14 cellular contexts compared by ENCODE assay signal in the genomic region with DNA sequence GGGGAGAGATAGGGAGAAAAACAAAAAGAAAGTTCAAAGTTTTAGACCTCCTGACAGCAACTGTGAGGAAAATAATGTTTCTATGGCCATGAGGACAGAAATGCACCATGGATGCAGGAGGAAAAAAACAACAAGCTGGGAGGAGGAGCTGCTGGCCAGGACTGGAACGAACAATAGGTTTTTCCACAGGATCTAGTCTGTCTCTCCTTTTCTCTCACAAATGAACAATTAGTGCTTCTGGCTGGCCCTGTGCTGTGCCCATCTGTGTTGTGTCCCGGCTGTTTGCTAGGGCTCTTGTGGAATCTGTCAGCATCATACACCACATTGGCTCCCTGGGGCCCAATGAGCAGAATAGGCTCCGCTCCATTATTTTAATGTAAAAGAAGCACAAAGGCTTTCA. TPM values are rescaled to one million over a fixed set of nuclear protein-coding genes. Genes with fewer than 3 reads are reported as not detected.
DNase-seq lines count a peak whose midpoint lies in the region; ATAC-seq and TF ChIP-seq lines count a peak whose summit lies in the region.
"Had no signal": no experiment of that assay in that cellular context is flagged by ENCODE, and none has a peak within 500 bp of the region (broad histone marks: within the 10 kb centered on the region; RNA-seq: fewer than 3 reads in every experiment).

No MANE protein-coding gene starts in this region.

- H3K4me1 ChIP-seq in esophagus muscularis mucosa (peaks cover 5 to 25% (median 23%) of the 10 kb centered on the region in 4 donors), uterus (no peaks in the 10 kb centered on the region)

- peaks cover 56% of the 10 kb centered on the region for H3K36me3 Mint-ChIP-seq in activated CD4-positive, alpha-beta T cell treated with anti-CD3 and anti-CD28 coated beads, Interleukin-2, amount 10 ng/mL, durations not matched to agents 24 days and 14 days (ENCODE audit: low read depth)

- no peak for DNase-seq in activated CD4-positive, alpha-beta T cell treated with anti-CD3 and anti-CD28 coated beads, Interleukin-2, amount 10 ng/mL, durations not matched to agents 24 days and 14 days
- no peak for DNase-seq in activated CD4-positive, alpha-beta T cell treated with anti-CD3 and anti-CD28 coated beads, Interleukin-2, amount 50 U/mL, for 1 hour
- DNase-seq in esophagus muscularis mucosa (ENCODE audit: extremely low spot score) = no peak
- peak; percentile 41 for DNase-seq in myocyte (ENCODE audit: low read depth)
- peak in 1 of 2 donors; percentile 37 for DNase-seq in uterus
- DNase-seq in SK-N-DZ (ENCODE audit: low spot score) = no peak
- DNase-seq in SW480 (ENCODE audit: low spot score) = no peak
- DNase-seq: activated CD8-positive, alpha-beta memory T cell treated with anti-CD3 and anti-CD28 coated beads, Interleukin-2, amount 50 U/mL, for 48 hours; central memory CD4-positive, alpha-beta T cell; DMS79 had no signal

- H3K4me3 Mint-ChIP-seq in activated CD4-positive, alpha-beta T cell treated with anti-CD3 and anti-CD28 coated beads, Interleukin-2, amount 10 ng/mL, durations not matched to agents 24 days and 14 days = no peak overlapping the region
- H3K4me3 Mint-ChIP-seq: T-helper 2 cell treated with Interferon-gamma antibody and Interleukin-4, amounts not matched to agents 5 μg/mL and 100 μg/mL, for 36 hours had no signal

- no peak for ATAC-seq in GM19035 (IDR thresholded peaks at IDR 0.05; ENCODE audit: unreplicated experiment)

- H3K27me3 Mint-ChIP-seq in activated CD4-positive, alpha-beta T cell treated with anti-CD3 and anti-CD28 coated beads, Interleukin-2, amount 10 ng/mL, durations not matched to agents 24 days and 14 days = no peaks in the 10 kb centered on the region

- H3K36me3 ChIP-seq in esophagus muscularis mucosa (peaks cover 0 to 28% (median 8%) of the 10 kb centered on the region in 4 donors), uterus (no peaks in the 10 kb centered on the region)

- no peak for TF ChIP-seq EP300 in esophagus muscularis mucosa (IDR thresholded peaks at IDR 0.05)

- H3K27me3 ChIP-seq in esophagus muscularis mucosa (no peaks in the 10 kb centered on the region), uterus (no peaks in the 10 kb centered on the region)
- H3K27me3 ChIP-seq: MG63, neutrophil had no signal

- H3K4me3 ChIP-seq in esophagus muscularis mucosa (peak overlapping the region; percentile 15 to 29 (median 20)), uterus (peak overlapping the region; percentile 4 to 13)
- H3K4me3 ChIP-seq: MG63 had no signal

- intact Hi-C loops in activated CD4-positive, alpha-beta T cell treated with anti-CD3 and anti-CD28 coated beads, Interleukin-2, amount 10 ng/mL, durations not matched to agents 24 days and 14 days (cut with micrococcal nuclease) = no loop called here
- intact Hi-C loops in esophagus muscularis mucosa (cut with DNase I) = no loop called here
- intact Hi-C loops in uterus (cut with DNase I; ENCODE audit: low total_unique reads) = no loop called here

- H3K27ac ChIP-seq in esophagus muscularis mucosa (replicated peaks in 1 of 4) (peak overlapping the region; percentile 76 to 86 (median 78)), uterus (peak overlapping the region; percentile 89 to 92)
- H3K27ac ChIP-seq: neutrophil had no signal

- peak overlapping the region; percentile 21 for H3K27ac Mint-ChIP-seq in activated CD4-positive, alpha-beta T cell treated with anti-CD3 and anti-CD28 coated beads, Interleukin-2, amount 10 ng/mL, durations not matched to agents 24 days and 14 days
- H3K27ac Mint-ChIP-seq: T-helper 2 cell treated with Interferon-gamma antibody and Interleukin-4, amounts not matched to agents 5 μg/mL and 100 μg/mL, for 36 hours had no signal

- peaks cover 12% of the 10 kb centered on the region for H3K9me3 Mint-ChIP-seq in activated CD4-positive, alpha-beta T cell treated with anti-CD3 and anti-CD28 coated beads, Interleukin-2, amount 10 ng/mL, durations not matched to agents 24 days and 14 days

- no peak for TF ChIP-seq CTCF in esophagus muscularis mucosa (IDR thresholded peaks at IDR 0.05)
- TF ChIP-seq CTCF in uterus (IDR thresholded peaks at IDR 0.05) = no peak

- WGBS in esophagus muscularis mucosa = 49% methylated on average over 3 of the region's 3 CpGs

- no peaks in the 10 kb centered on the region for H3K9me3 ChIP-seq in esophagus muscularis mucosa
- H3K9me3 ChIP-seq in uterus = no peaks in the 10 kb centered on the region

- H3K4me1 Mint-ChIP-seq in activated CD4-positive, alpha-beta T cell treated with anti-CD3 and anti-CD28 coated beads, Interleukin-2, amount 10 ng/mL, durations not matched to agents 24 days and 14 days = peaks cover 5% of the 10 kb centered on the region

- TF ChIP-seq POLR2A in esophagus muscularis mucosa (IDR thresholded peaks at IDR 0.05; ENCODE audit: low read depth) (no peak), uterus (IDR thresholded peaks at IDR 0.05) (no peak)

RNA-seq across cellular contexts. Expression of a gene that starts 15.2 kb away (rescaled TPM):
- 17.0 and 17.7 TPM in 2 replicates for total RNA-seq in activated CD4-positive, alpha-beta T cell treated with anti-CD3 and anti-CD28 coated beads, Interleukin-2, amount 10 ng/mL, durations not matched to agents 24 days and 14 days
- 10 to 100 TPM in 2 of 4 donors, 1 to 10 TPM in 2; 7.1 to 12.9 (median 9.7) TPM for total RNA-seq in esophagus muscularis mucosa
- total RNA-seq in myocyte = 18.6 and 21.0 TPM in 2 replicates
- polyA plus RNA-seq in myocyte (2012) = 6.2 TPM
- 10 to 100 TPM in 3 of 4 donors, 1 to 10 TPM in 1; 8.7 to 53.3 (median 40.7) TPM for total RNA-seq in uterus
- polyA plus RNA-seq in SK-N-DZ (2014; cell fraction: cytosol; rRNA removed) = 8.1 and 10.8 TPM in 2 replicates
- polyA plus RNA-seq in SK-N-DZ (2014; cell fraction: nucleus; rRNA removed) = 26.8 and 57.4 TPM in 2 replicates
